In the genomic region with DNA sequence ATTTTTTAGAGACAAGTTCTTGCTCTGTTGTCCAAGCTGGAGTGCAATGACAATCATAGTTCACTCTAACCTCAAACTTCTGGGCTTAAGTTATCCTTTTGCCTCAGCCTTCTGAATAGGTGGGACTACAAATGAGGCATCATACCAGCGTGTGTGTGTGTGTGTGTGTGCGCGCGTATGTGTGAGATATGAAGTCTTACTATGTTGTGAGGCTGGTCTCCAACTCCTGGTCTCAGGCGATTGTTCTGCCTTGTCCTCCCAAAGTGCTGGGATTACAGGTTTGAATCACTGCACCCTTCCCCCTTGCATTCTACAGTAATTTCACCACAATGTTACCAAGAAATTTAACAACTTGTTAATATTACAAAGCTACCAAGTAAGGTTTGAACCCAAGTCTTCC, we compare ENCODE assay signal across 9 cellular contexts. TPM values are rescaled to one million over a fixed set of nuclear protein-coding genes. Genes with fewer than 3 reads are reported as not detected.
DNase-seq lines count a peak whose midpoint lies in the region; ATAC-seq, FAIRE-seq and TF ChIP-seq lines count a peak whose summit lies in the region.
"Had no signal": no experiment of that assay in that cellular context is flagged by ENCODE, and none has a peak within 500 bp of the region (broad histone marks: within the 10 kb centered on the region; RNA-seq: fewer than 3 reads in every experiment).

No MANE protein-coding gene starts in this region.

- TF ChIP-seq CTCF in body of pancreas (IDR thresholded peaks at IDR 0.05): no peak
- TF ChIP-seq CTCF in natural killer cell (IDR thresholded peaks at IDR 0.05): no peak

- H3K36me3 ChIP-seq in body of pancreas (replicated peaks in 1 of 2; ENCODE audit: insufficient read depth in 1 of 2, low read depth in 2 of 2): no peaks in the 10 kb centered on the region

- intact Hi-C loops in body of pancreas (cut with DNase I): no loop called here
- intact Hi-C loops in natural killer cell (cut with micrococcal nuclease): loop anchor here (1.0 to 2.0 kb wide), 5 partner anchors 61 to 232 kb away; a partner anchor contains a TSS

- H3K4me1 ChIP-seq in body of pancreas: peaks cover 26% of the 10 kb centered on the region

- peak overlapping the region; percentile 94 to 97 for H3K27ac Mint-ChIP-seq in natural killer cell

- H3K27me3 ChIP-seq in body of pancreas: no peaks in the 10 kb centered on the region

- no peaks in the 10 kb centered on the region for H3K36me3 Mint-ChIP-seq in natural killer cell

- peaks cover 71 to 77% of the 10 kb centered on the region in 2 donors for H3K4me1 Mint-ChIP-seq in natural killer cell

- 33 to 49% methylated on average over 5 of the region's 5 CpGs for WGBS in body of pancreas, 2 donors

- H3K4me3 ChIP-seq in body of pancreas: no peak overlapping the region

- H3K27me3 Mint-ChIP-seq in natural killer cell (ENCODE audit: low read depth in 2 of 2): no peaks in the 10 kb centered on the region

- ATAC-seq in body of pancreas (no peak), natural killer cell (peak; percentile 16 to 35 (median 26)), HG03521 (IDR thresholded peaks at IDR 0.05; ENCODE audit: unreplicated experiment) (no peak)

- no peak for FAIRE-seq in frontal cortex (lab: Jason Lieb, UNC)

- peak overlapping the region; percentile 42 to 85 (median 64) for H3K27ac ChIP-seq in body of pancreas

- no peak for TF ChIP-seq POLR2A in body of pancreas (IDR thresholded peaks at IDR 0.05)

- DNase-seq in stimulated activated CD4-positive, alpha-beta T cell treated with anti-CD3 and anti-CD28 coated beads, Interleukin-1b, Interleukin-23, amount 100 ng/mL, for 48 hours: peak; percentile 11
- DNase-seq in stimulated activated CD4-positive, alpha-beta T cell treated with anti-CD3 and anti-CD28 coated beads, Interleukin-4, amount 100 ng/mL, for 1 hour: no peak
- DNase-seq in body of pancreas (no peak), natural killer cell (peak; percentile 30), amygdala (lab: John Stamatoyannopoulos, UW) (no peak), NCI-H226 (no peak), frontal cortex (ENCODE audit: low spot score in 2 of 2) (no peak)
- DNase-seq: NCI-H1417 treated with DMSO at 0.1 percent for 48 hours had no signal

- peak overlapping the region; percentile 100 for H3K4me3 Mint-ChIP-seq in natural killer cell

- no peaks in the 10 kb centered on the region for H3K9me3 ChIP-seq in body of pancreas

- H3K9me3 Mint-ChIP-seq in natural killer cell: no peaks in the 10 kb centered on the region

RNA-seq across cellular contexts. Expression of a gene that starts 0.7 kb away (rescaled TPM):
- total RNA-seq in body of pancreas (10 to 100 TPM; 10.1 to 11.2 TPM), natural killer cell (100 to 1,000 TPM; 117 to 153 (median 144) TPM), frontal cortex (not detected)

RNA-seq across cellular contexts. Expression of a gene that starts 49.2 kb away (rescaled TPM):
- total RNA-seq in body of pancreas (not detected), natural killer cell (under 1 TPM in 1 of 3 donors, not detected in 2; 0.75 TPM), frontal cortex (not detected)

Comparison
In these comparisons a context has a peak if more than half of its experiments do, and no peak if none do; other contexts are left out.
1. DNase-seq: peak in stimulated activated CD4-positive, alpha-beta T cell treated with anti-CD3 and anti-CD28 coated beads, Interleukin-1b, Interleukin-23, amount 100 ng/mL, for 48 hours (single experiment) and natural killer cell (single experiment); none in stimulated activated CD4-positive, alpha-beta T cell treated with anti-CD3 and anti-CD28 coated beads, Interleukin-4, amount 100 ng/mL, for 1 hour (single experiment), body of pancreas (0 of 4), amygdala (0 of 56), NCI-H226 (single experiment) and frontal cortex (0 of 2).
2. ATAC-seq: peak in natural killer cell (3 of 3); none in body of pancreas (single experiment) and HG03521 (single experiment).
3. RNA of a gene that starts 0.7 kb away (total RNA-seq): 117 to 153 TPM in natural killer cell and 10.1 to 11.2 TPM in body of pancreas; not detected in frontal cortex (single experiment); every median in the first group is over 10 times any median in the second.